Comparison of ENCODE assay signal across 8 cellular contexts in genomic region chr15:69760890-69761568, GRCh38.
DNase-seq lines count a peak whose midpoint lies in the region; ATAC-seq and TF ChIP-seq lines count a peak whose summit lies in the region.

No MANE protein-coding gene starts in this region.

- H3K9me3 Mint-ChIP-seq in activated naive CD4-positive, alpha-beta T cell treated with anti-CD3 and anti-CD28 coated beads, Interleukin-2, amount 10 ng/mL, durations not matched to agents 7 days and 5 days, result peaks cover 12% of the 10 kb centered on the region

- ATAC-seq in HG03108 (IDR thresholded peaks at IDR 0.05; ENCODE audit: unreplicated experiment), result peak; percentile 70
- peak; percentile 92 for ATAC-seq in SK-N-SH treated with all-trans-retinoic acid at 6 μM for 48 hours
- ATAC-seq in left ventricle myocardium superior, result peak; percentile 86

- H3K27ac Mint-ChIP-seq in activated naive CD4-positive, alpha-beta T cell treated with anti-CD3 and anti-CD28 coated beads, Interleukin-2, amount 10 ng/mL, durations not matched to agents 7 days and 5 days, result peak overlapping the region; percentile 91

- H3K27me3 Mint-ChIP-seq in activated naive CD4-positive, alpha-beta T cell treated with anti-CD3 and anti-CD28 coated beads, Interleukin-2, amount 10 ng/mL, durations not matched to agents 7 days and 5 days, result peaks cover 27% of the 10 kb centered on the region

- H3K4me1 Mint-ChIP-seq in activated naive CD4-positive, alpha-beta T cell treated with anti-CD3 and anti-CD28 coated beads, Interleukin-2, amount 10 ng/mL, durations not matched to agents 7 days and 5 days, result peaks cover 87% of the 10 kb centered on the region

- intact Hi-C loops in left ventricle myocardium superior (cut with micrococcal nuclease), result no loop called here

- peak overlapping the region; percentile 42 for H3K4me3 Mint-ChIP-seq in activated naive CD4-positive, alpha-beta T cell treated with anti-CD3 and anti-CD28 coated beads, Interleukin-2, amount 10 ng/mL, durations not matched to agents 7 days and 5 days

- H3K36me3 Mint-ChIP-seq in activated naive CD4-positive, alpha-beta T cell treated with anti-CD3 and anti-CD28 coated beads, Interleukin-2, amount 10 ng/mL, durations not matched to agents 7 days and 5 days, result peaks cover 15% of the 10 kb centered on the region

- DNase-seq in GM04503 (ENCODE audit: low read depth) (peak; percentile 99), left ventricle myocardium superior (peak; percentile 34), retina (no peak), NCI-H2029 treated with DMSO at 0.1 percent for 48 hours (lab: John Stamatoyannopoulos, UW) (no peak)
- peak; percentile 87 for DNase-seq in activated naive CD4-positive, alpha-beta T cell treated with anti-CD3 and anti-CD28 coated beads, Interleukin-2, amount 10 ng/mL, durations not matched to agents 7 days and 5 days
- DNase-seq in stimulated activated CD4-positive, alpha-beta T cell treated with anti-CD3 and anti-CD28 coated beads, Interleukin-1b, Interleukin-23, amount 100 ng/mL, for 48 hours, result peak; percentile 90

- CTCF ChIA-PET in activated naive CD4-positive, alpha-beta T cell treated with anti-CD3 and anti-CD28 coated beads, Interleukin-2, amount 10 ng/mL, durations not matched to agents 7 days and 5 days (lab: Charles Lee), result interaction anchor here (1.3 kb wide), 1 partner anchor 42 kb away, joined by 3 read pairs; no protein-coding TSS in a partner anchor

TF ChIP-seq in SK-N-SH treated with all-trans-retinoic acid at 6 μM for 48 hours, 23 proteins besides CTCF, POLR2A, EP300 and RAD21:
- no peak for TF ChIP-seq ARNTL (CRISPR knock-in tag; IDR thresholded peaks at IDR 0.05; ENCODE audit: borderline replicate concordance, low read depth)
- peak; percentile 45 for TF ChIP-seq ISL1 (CRISPR knock-in tag; IDR thresholded peaks at IDR 0.05)
- TF ChIP-seq TCF4 (CRISPR knock-in tag; IDR thresholded peaks at IDR 0.05; ENCODE audit: borderline replicate concordance), result no peak; the same call in 1 of the 2 replicates
- TF ChIP-seq, protein P1, sequence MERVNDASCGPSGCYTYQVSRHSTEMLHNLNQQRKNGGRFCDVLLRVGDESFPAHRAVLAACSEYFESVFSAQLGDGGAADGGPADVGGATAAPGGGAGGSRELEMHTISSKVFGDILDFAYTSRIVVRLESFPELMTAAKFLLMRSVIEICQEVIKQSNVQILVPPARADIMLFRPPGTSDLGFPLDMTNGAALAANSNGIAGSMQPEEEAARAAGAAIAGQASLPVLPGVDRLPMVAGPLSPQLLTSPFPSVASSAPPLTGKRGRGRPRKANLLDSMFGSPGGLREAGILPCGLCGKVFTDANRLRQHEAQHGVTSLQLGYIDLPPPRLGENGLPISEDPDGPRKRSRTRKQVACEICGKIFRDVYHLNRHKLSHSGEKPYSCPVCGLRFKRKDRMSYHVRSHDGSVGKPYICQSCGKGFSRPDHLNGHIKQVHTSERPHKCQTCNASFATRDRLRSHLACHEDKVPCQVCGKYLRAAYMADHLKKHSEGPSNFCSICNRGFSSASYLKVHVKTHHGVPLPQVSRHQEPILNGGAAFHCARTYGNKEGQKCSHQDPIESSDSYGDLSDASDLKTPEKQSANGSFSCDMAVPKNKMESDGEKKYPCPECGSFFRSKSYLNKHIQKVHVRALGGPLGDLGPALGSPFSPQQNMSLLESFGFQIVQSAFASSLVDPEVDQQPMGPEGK (CRISPR knock-in tag; IDR thresholded peaks at IDR 0.05; ENCODE audit: borderline replicate concordance), result peak; percentile 62; the same call in 1 of the 2 replicates
- TF ChIP-seq ZNF565 (CRISPR knock-in tag; conservative IDR thresholded peaks at IDR 0.05; ENCODE audit: low read depth), result no peak
- no peak for TF ChIP-seq CSRNP3 (CRISPR knock-in tag; IDR thresholded peaks at IDR 0.05)

Comparison
In these comparisons a context has a peak if more than half of its experiments do, and no peak if none do; other contexts are left out.
1. DNase-seq: peak in GM04503 (single experiment), activated naive CD4-positive, alpha-beta T cell treated with anti-CD3 and anti-CD28 coated beads, Interleukin-2, amount 10 ng/mL, durations not matched to agents 7 days and 5 days (single experiment), left ventricle myocardium superior (single experiment) and stimulated activated CD4-positive, alpha-beta T cell treated with anti-CD3 and anti-CD28 coated beads, Interleukin-1b, Interleukin-23, amount 100 ng/mL, for 48 hours (single experiment); none in retina (single experiment) and NCI-H2029 treated with DMSO at 0.1 percent for 48 hours (single experiment).
2. Peak in every context shown above with its lines, with median percentiles within 50 percentile points of each other: ATAC-seq.